In the genomic region with DNA sequence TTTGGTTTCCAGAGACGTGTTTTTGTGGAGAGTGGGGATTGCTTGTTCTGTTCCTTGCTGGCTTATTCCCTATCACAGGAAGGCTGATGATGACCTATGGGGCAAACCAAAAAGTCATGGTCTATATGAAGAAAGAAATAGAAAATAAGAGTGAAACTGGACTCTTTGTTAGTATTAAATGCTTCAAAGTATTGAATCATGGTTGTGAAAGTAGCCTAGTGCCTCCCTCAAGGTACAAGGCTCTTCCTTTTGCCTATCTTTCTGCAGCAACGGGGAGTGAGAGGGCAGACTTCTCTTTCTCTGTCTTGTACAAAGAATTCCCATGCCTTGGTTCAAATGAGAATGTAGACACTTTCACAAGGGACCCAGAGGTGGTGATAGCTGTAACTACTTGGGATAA, we compare ENCODE assay signal across 18 cellular contexts.
"Had no signal": no experiment of that assay in that cellular context is flagged by ENCODE, and none has a peak within 500 bp of the region (broad histone marks: within the 10 kb centered on the region; RNA-seq: fewer than 3 reads in every experiment).

No MANE protein-coding gene starts in this region.

- H3K9me3 ChIP-seq: SJSA1 had no signal

- H3K4me3 ChIP-seq: SJSA1, SK-N-MC had no signal

- H3K27ac ChIP-seq: SJSA1, SK-N-MC had no signal

- H3K27me3 ChIP-seq: SJSA1 had no signal

- H3K4me1 ChIP-seq: SJSA1 had no signal

- DNase-seq: KBM-7, NCI-H1092, NCI-H1105 treated with DMSO at 0.1 percent for 48 hours, NCI-H1417 treated with DMSO at 0.1 percent for 48 hours, NCI-H146, NCI-H1694 treated with DMSO at 0.1 percent for 48 hours, NCI-H1930, NCI-H2081, NCI-H2107, NCI-H2227 treated with DMSO at 0.1 percent for 48 hours, NCI-H524, NCI-H526 treated with DMSO at 0.1 percent for 48 hours, NCI-H748 treated with DMSO at 0.1 percent for 48 hours, Right ventricle myocardium superior, RPMI8226, SIG-M5 had no signal
